Comparison of ENCODE assay signal across 25 cellular contexts in genomic region chr1:235151033-235151432, GRCh38. TPM values are rescaled to one million over a fixed set of nuclear protein-coding genes. Genes with fewer than 3 reads are reported as not detected.
DNase-seq lines count a peak whose midpoint lies in the region; ATAC-seq lines count a peak whose summit lies in the region.
"Had no signal": no experiment of that assay in that cellular context is flagged by ENCODE, and none has a peak within 500 bp of the region (broad histone marks: within the 10 kb centered on the region; RNA-seq: fewer than 3 reads in every experiment).

No MANE protein-coding gene starts in this region.

- peaks cover 23% of the 10 kb centered on the region for H3K4me1 Mint-ChIP-seq in T-helper 17 cell
- peaks cover 25% of the 10 kb centered on the region for H3K4me1 Mint-ChIP-seq in central memory CD8-positive, alpha-beta T cell
- peaks cover 28% of the 10 kb centered on the region for H3K4me1 Mint-ChIP-seq in stimulated activated effector memory CD8-positive, alpha-beta T cell treated with anti-CD3 and anti-CD28 coated beads, Interleukin-12 subunit alpha, Interleukin-12 subunit beta, amount 100 ng/mL, for 72 hours
- H3K4me1 Mint-ChIP-seq: brain had no signal

- no peaks in the 10 kb centered on the region for H3K9me3 Mint-ChIP-seq in central memory CD8-positive, alpha-beta T cell
- H3K9me3 Mint-ChIP-seq in stimulated activated effector memory CD8-positive, alpha-beta T cell treated with anti-CD3 and anti-CD28 coated beads, Interleukin-12 subunit alpha, Interleukin-12 subunit beta, amount 100 ng/mL, for 72 hours = no peaks in the 10 kb centered on the region
- H3K9me3 Mint-ChIP-seq: brain, type B pancreatic cell had no signal

- DNase-seq in activated CD8-positive, alpha-beta memory T cell treated with anti-CD3 and anti-CD28 coated beads for 24 hours = peak; percentile 13
- DNase-seq in activated CD8-positive, alpha-beta memory T cell treated with anti-CD3 and anti-CD28 coated beads, Interleukin-2, amount 50 U/mL, for 4 hours = no peak
- no peak for DNase-seq in T-helper 17 cell
- DNase-seq in central memory CD8-positive, alpha-beta T cell (ENCODE audit: low spot score in 2 of 2) = no peak
- DNase-seq in stimulated activated effector memory CD8-positive, alpha-beta T cell treated with anti-CD3 and anti-CD28 coated beads, Interleukin-12 subunit alpha, Interleukin-12 subunit beta, amount 100 ng/mL, for 72 hours (ENCODE audit: low spot score in 2 of 2) = no peak
- DNase-seq in activated effector memory CD4-positive, alpha-beta T cell treated with Interleukin-2 at 50 U/mL for 16 hours = no peak
- DNase-seq: activated CD4-positive, CD25-positive, alpha-beta regulatory T cell; AML-193; DMS153; erythroblast; H7; head of caudate nucleus; kidney glomerular epithelial cell; MG63; NCI-H2029 treated with DMSO at 0.1 percent for 48 hours; NCI-H226; NCI-H774; ovary; retina; small intestine; T-helper 1 cell had no signal

- peak overlapping the region; percentile 84 for H3K27ac Mint-ChIP-seq in T-helper 17 cell
- H3K27ac Mint-ChIP-seq in central memory CD8-positive, alpha-beta T cell (ENCODE audit: low read depth) = peak overlapping the region; percentile 33
- peak overlapping the region; percentile 38 for H3K27ac Mint-ChIP-seq in stimulated activated effector memory CD8-positive, alpha-beta T cell treated with anti-CD3 and anti-CD28 coated beads, Interleukin-12 subunit alpha, Interleukin-12 subunit beta, amount 100 ng/mL, for 72 hours
- H3K27ac Mint-ChIP-seq: type B pancreatic cell had no signal

- H3K9me3 ChIP-seq in T-helper 17 cell (ENCODE audit: control insufficient read depth, low read length, poor library complexity, severe bottlenecking) = no peaks in the 10 kb centered on the region
- H3K9me3 ChIP-seq: MG63, ovary had no signal

- peak overlapping the region; percentile 25 for H3K4me3 Mint-ChIP-seq in T-helper 17 cell
- no peak overlapping the region for H3K4me3 Mint-ChIP-seq in central memory CD8-positive, alpha-beta T cell
- H3K4me3 Mint-ChIP-seq in stimulated activated effector memory CD8-positive, alpha-beta T cell treated with anti-CD3 and anti-CD28 coated beads, Interleukin-12 subunit alpha, Interleukin-12 subunit beta, amount 100 ng/mL, for 72 hours = no peak overlapping the region
- H3K4me3 Mint-ChIP-seq: brain, type B pancreatic cell had no signal

- no peak for ATAC-seq in T-helper 17 cell
- no peak for ATAC-seq in central memory CD8-positive, alpha-beta T cell (replicated peaks; ENCODE audit: extremely low read depth, poor library complexity, severe bottlenecking)
- no peak for ATAC-seq in stimulated activated effector memory CD8-positive, alpha-beta T cell treated with anti-CD3 and anti-CD28 coated beads, Interleukin-12 subunit alpha, Interleukin-12 subunit beta, amount 100 ng/mL, for 72 hours
- ATAC-seq in GM21717 (IDR thresholded peaks at IDR 0.05; ENCODE audit: unreplicated experiment) = no peak
- ATAC-seq in HG03135 (IDR thresholded peaks at IDR 0.05; ENCODE audit: unreplicated experiment) = no peak

- peaks cover 14% of the 10 kb centered on the region for H3K36me3 Mint-ChIP-seq in T-helper 17 cell (ENCODE audit: low read depth)
- H3K36me3 Mint-ChIP-seq in central memory CD8-positive, alpha-beta T cell (ENCODE audit: insufficient read depth) = peaks cover 76% of the 10 kb centered on the region
- H3K36me3 Mint-ChIP-seq in stimulated activated effector memory CD8-positive, alpha-beta T cell treated with anti-CD3 and anti-CD28 coated beads, Interleukin-12 subunit alpha, Interleukin-12 subunit beta, amount 100 ng/mL, for 72 hours = no peaks in the 10 kb centered on the region

- H3K27me3 Mint-ChIP-seq in T-helper 17 cell = no peaks in the 10 kb centered on the region
- H3K27me3 Mint-ChIP-seq in central memory CD8-positive, alpha-beta T cell = no peaks in the 10 kb centered on the region
- H3K27me3 Mint-ChIP-seq: brain, type B pancreatic cell had no signal

RNA-seq across cellular contexts. Expression of gene RBM34, which starts 10.0 kb away (rescaled TPM):
- 100 to 1,000 TPM; 147 to 148 TPM for total RNA-seq in T-helper 17 cell

RNA-seq across cellular contexts. Expression of gene TOMM20, which starts 22.4 kb away (rescaled TPM):
- total RNA-seq in T-helper 17 cell = 100 to 1,000 TPM; 105 to 112 TPM

Comparison
In these comparisons a context has a peak if more than half of its experiments do, and no peak if none do; other contexts are left out.
1. H3K27ac Mint-ChIP-seq: peak in every context shown above with its lines; median percentile 84 in T-helper 17 cell; 38 in stimulated activated effector memory CD8-positive, alpha-beta T cell treated with anti-CD3 and anti-CD28 coated beads, Interleukin-12 subunit alpha, Interleukin-12 subunit beta, amount 100 ng/mL, for 72 hours; 33 in central memory CD8-positive, alpha-beta T cell.